Comparison of ENCODE assay signal across 1 cellular context in the genomic region with DNA sequence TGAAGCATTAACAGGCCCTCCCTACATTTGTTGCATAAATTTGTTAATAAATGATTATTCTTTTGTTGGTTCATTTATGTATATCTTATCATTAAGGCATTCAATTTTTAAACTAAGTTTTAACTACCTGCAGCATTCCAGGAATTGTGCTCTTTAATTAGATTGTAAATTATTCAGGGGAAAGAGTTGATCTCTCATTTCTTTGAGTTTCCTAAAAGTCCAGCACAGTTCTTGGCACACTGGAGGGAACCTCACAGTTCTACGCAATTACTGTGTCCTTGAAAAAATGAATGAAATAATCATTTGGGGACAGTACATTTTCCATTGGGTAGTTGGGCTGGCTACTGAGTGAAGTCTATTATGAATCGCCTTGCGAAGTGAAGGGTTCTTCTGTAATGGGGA.
TF ChIP-seq lines count a peak whose summit lies in the region.

No MANE protein-coding gene starts in this region.

TF ChIP-seq in H1, 55 proteins besides CTCF, POLR2A, EP300 and RAD21:
- TF ChIP-seq CHD7 (IDR thresholded peaks at IDR 0.05; ENCODE audit: insufficient replicate concordance, low read length) (no peak), SAP30 (IDR thresholded peaks at IDR 0.05; ENCODE audit: insufficient read depth, insufficient replicate concordance, low read length) (no peak), TBP (IDR thresholded peaks at IDR 0.05; ENCODE audit: low read depth, low read length) (no peak)
